Comparison of ENCODE assay signal across 10 cellular contexts in the genomic region with DNA sequence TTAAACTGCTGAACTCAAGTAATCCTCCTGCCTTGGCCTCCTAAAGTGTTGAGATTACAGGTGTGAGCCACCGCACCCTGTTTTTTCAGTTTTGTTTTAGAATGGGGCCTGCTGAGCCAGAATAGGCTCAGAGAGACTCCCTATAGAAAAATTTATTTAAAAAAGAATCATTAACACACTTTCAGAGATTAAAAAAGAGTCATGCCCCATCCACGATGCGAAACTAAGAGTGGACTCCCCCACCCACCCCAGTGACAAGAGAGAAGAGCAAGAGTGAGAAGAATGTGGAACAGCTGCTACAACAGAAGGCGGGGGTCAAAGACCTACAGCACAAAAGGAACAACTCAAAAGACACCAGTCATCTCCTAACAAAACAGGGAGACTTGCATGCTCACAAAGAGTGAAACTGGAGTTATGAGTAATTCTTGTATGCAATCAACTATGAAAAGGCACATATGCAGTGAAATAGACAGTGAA. TPM values are rescaled to one million over a fixed set of nuclear protein-coding genes. Genes with fewer than 3 reads are reported as not detected.
DNase-seq lines count a peak whose midpoint lies in the region; ATAC-seq lines count a peak whose summit lies in the region.
"Had no signal": no experiment of that assay in that cellular context is flagged by ENCODE, and none has a peak within 500 bp of the region (broad histone marks: within the 10 kb centered on the region; RNA-seq: fewer than 3 reads in every experiment).

No MANE protein-coding gene starts in this region.

- peak; percentile 75 to 83 for ATAC-seq in activated CD4-positive, CD25-positive, alpha-beta regulatory T cell treated with anti-CD3 and anti-CD28 coated beads, Interleukin-2, amount 50 U/mL, for 24 hours
- ATAC-seq in GM21528 (IDR thresholded peaks at IDR 0.05; ENCODE audit: low FRiP score, unreplicated experiment) (peak; percentile 96), HG03432 (IDR thresholded peaks at IDR 0.05; ENCODE audit: unreplicated experiment) (peak; percentile 97)

- intact Hi-C loops in posterior vena cava (cut with DNase I) = no loop called here

- no peak for DNase-seq in activated CD4-positive, CD25-positive, alpha-beta regulatory T cell (lab: John Stamatoyannopoulos, UW)
- DNase-seq in myocyte (ENCODE audit: low read depth) (peak; percentile 18), SW480 (ENCODE audit: low spot score) (no peak), posterior vena cava (ENCODE audit: low spot score) (no peak), NCI-H146 (lab: John Stamatoyannopoulos, UW) (no peak)
- DNase-seq: NCI-H1694, upper lobe of left lung had no signal

RNA-seq across cellular contexts. Expression of a gene that starts 47.2 kb away (rescaled TPM):
- total RNA-seq in myocyte = 0.26 and 0.62 TPM in 2 replicates
- 0.35 TPM for polyA plus RNA-seq in myocyte (2012)
- total RNA-seq in posterior vena cava = under 1 TPM; 0.32 to 0.52 TPM
